ENCODE assay signal across 8 cellular contexts in genomic region chr19:17332677-17333581, GRCh38. TPM values are rescaled to one million over a fixed set of nuclear protein-coding genes. Genes with fewer than 3 reads are reported as not detected.
A peak's percentile ranks its signal among the peaks of the same experiment; 100 is the strongest.
DNase-seq lines count a peak whose midpoint lies in the region; ATAC-seq and TF ChIP-seq lines count a peak whose summit lies in the region.

No MANE protein-coding gene starts in this region.

- H3K27me3 Mint-ChIP-seq in activated CD4-positive, alpha-beta T cell treated with anti-CD3 and anti-CD28 coated beads, Interleukin-2, amount 10 ng/mL, durations not matched to agents 7 days and 5 days: peaks cover 13% of the 10 kb centered on the region

- H3K4me3 ChIP-seq in MM.1S (ENCODE audit: low read length): no peak overlapping the region
- peak overlapping the region; percentile 15; the same call in 1 of the 2 replicates for H3K4me3 ChIP-seq in iPS-18c (ENCODE audit: insufficient read depth, low read depth, low read length)
- H3K4me3 ChIP-seq in left lung: peak overlapping the region in 1 of 2 donors; percentile 74

- H3K36me3 ChIP-seq in MM.1S (replicated peaks; ENCODE audit: insufficient read depth, low read length) (no peaks in the 10 kb centered on the region), left lung (peaks cover 0 to 9% of the 10 kb centered on the region in 2 donors)

- H3K4me1 ChIP-seq in MM.1S (ENCODE audit: low read length) (0 out of 2 replicates have a peak, but pooled peaks cover 5% of the 10 kb centered on the region), left lung (peaks cover 8 to 57% of the 10 kb centered on the region in 2 donors)

- no peak overlapping the region for H3K9ac ChIP-seq in MM.1S (ENCODE audit: low read length)

- H3K9me3 ChIP-seq in MM.1S (replicated peaks; ENCODE audit: insufficient read depth, low read length) (no peaks in the 10 kb centered on the region), iPS-18c (ENCODE audit: control insufficient read depth, insufficient read depth, low read length) (peaks cover 5% of the 10 kb centered on the region), left lung (peaks cover 0 to 2% of the 10 kb centered on the region in 2 donors)

- H3K27ac Mint-ChIP-seq in activated CD4-positive, alpha-beta T cell treated with anti-CD3 and anti-CD28 coated beads, Interleukin-2, amount 10 ng/mL, durations not matched to agents 7 days and 5 days: no peak overlapping the region

- no peak overlapping the region for H3K4me2 ChIP-seq in MM.1S (ENCODE audit: low read depth, low read length)

- DNase-seq in SIG-M5 treated with dmso at 0.1 percent for 504 hours (lab: John Stamatoyannopoulos, UW; ENCODE audit: unreplicated experiment) (peak; percentile 49), SIG-M5 (lab: John Stamatoyannopoulos, UW) (no peak), MM.1S (peak; percentile 37), T-helper 9 cell (no peak), left lung (no peak)
- peak; percentile 55 for DNase-seq in activated CD4-positive, alpha-beta T cell treated with anti-CD3 and anti-CD28 coated beads, Interleukin-2, amount 10 ng/mL, durations not matched to agents 7 days and 5 days

- POLR2A ChIA-PET in activated CD4-positive, alpha-beta T cell treated with anti-CD3 and anti-CD28 coated beads, Interleukin-2, amount 10 ng/mL, durations not matched to agents 7 days and 5 days (lab: Charles Lee): no interaction called here

- H3K27ac ChIP-seq in MM.1S (ENCODE audit: low read length): no peak overlapping the region
- no peak overlapping the region for H3K27ac ChIP-seq in left lung

- no peaks in the 10 kb centered on the region for H4K20me1 ChIP-seq in MM.1S (ENCODE audit: insufficient read depth, low read length)

- H3K27me3 ChIP-seq in MM.1S (replicated peaks; ENCODE audit: insufficient read depth, low read length) (peaks cover 31% of the 10 kb centered on the region), left lung (peaks cover 0 to 34% of the 10 kb centered on the region in 2 donors)

- intact Hi-C loops in left lung (cut with DNase I): no loop called here

- H3K36me3 Mint-ChIP-seq in activated CD4-positive, alpha-beta T cell treated with anti-CD3 and anti-CD28 coated beads, Interleukin-2, amount 10 ng/mL, durations not matched to agents 7 days and 5 days (ENCODE audit: low read depth): peaks cover 16% of the 10 kb centered on the region

- CTCF ChIA-PET in activated CD4-positive, alpha-beta T cell treated with anti-CD3 and anti-CD28 coated beads, Interleukin-2, amount 10 ng/mL, durations not matched to agents 7 days and 5 days (lab: Charles Lee): interaction anchor here (0.5 to 2.2 kb wide), 14 partner anchors 9 to 73 kb away, joined by 3 to 7 read pairs (median 4); partner anchors contain the start of genes DDA1 and MRPL34

- H3K4me1 Mint-ChIP-seq in activated CD4-positive, alpha-beta T cell treated with anti-CD3 and anti-CD28 coated beads, Interleukin-2, amount 10 ng/mL, durations not matched to agents 7 days and 5 days: peaks cover 43% of the 10 kb centered on the region

- TF ChIP-seq CTCF in MM.1S (IDR thresholded peaks at IDR 0.05; ENCODE audit: low read length) (no peak), left lung (IDR thresholded peaks at IDR 0.05) (no peak)

- ATAC-seq in left lung (no peak), HG02884 (IDR thresholded peaks at IDR 0.05; ENCODE audit: unreplicated experiment) (no peak)

- no peak overlapping the region for H2AFZ ChIP-seq in MM.1S (ENCODE audit: low read length)

- no peaks in the 10 kb centered on the region for H3K9me3 Mint-ChIP-seq in activated CD4-positive, alpha-beta T cell treated with anti-CD3 and anti-CD28 coated beads, Interleukin-2, amount 10 ng/mL, durations not matched to agents 7 days and 5 days

- H3F3A ChIP-seq in MM.1S (ENCODE audit: insufficient read depth, low read length): peaks cover 18% of the 10 kb centered on the region

- peaks cover 1% of the 10 kb centered on the region for H3K79me2 ChIP-seq in MM.1S (ENCODE audit: low read length)

- H3K9me2 ChIP-seq in MM.1S (replicated peaks; ENCODE audit: insufficient read depth, low read length): no peaks in the 10 kb centered on the region

- H3K4me3 Mint-ChIP-seq in activated CD4-positive, alpha-beta T cell treated with anti-CD3 and anti-CD28 coated beads, Interleukin-2, amount 10 ng/mL, durations not matched to agents 7 days and 5 days: peak overlapping the region; percentile 54

RNA-seq across cellular contexts. Expression of gene ANO8, which starts 1.7 kb away (rescaled TPM):
- total RNA-seq in activated CD4-positive, alpha-beta T cell treated with anti-CD3 and anti-CD28 coated beads, Interleukin-2, amount 10 ng/mL, durations not matched to agents 7 days and 5 days: 10 to 100 TPM; 16.4 to 17.5 TPM
- 10 to 100 TPM; 18.0 to 21.0 TPM for total RNA-seq in left lung

RNA-seq across cellular contexts. Expression of gene GTPBP3, which starts 4.4 kb away (rescaled TPM):
- 10 to 100 TPM; 30.9 to 41.3 TPM for total RNA-seq in activated CD4-positive, alpha-beta T cell treated with anti-CD3 and anti-CD28 coated beads, Interleukin-2, amount 10 ng/mL, durations not matched to agents 7 days and 5 days
- total RNA-seq in left lung: 10 to 100 TPM; 16.9 to 23.5 TPM

RNA-seq across cellular contexts. Expression of gene DDA1, which starts 23.6 kb away (rescaled TPM):
- total RNA-seq in activated CD4-positive, alpha-beta T cell treated with anti-CD3 and anti-CD28 coated beads, Interleukin-2, amount 10 ng/mL, durations not matched to agents 7 days and 5 days: 10 to 100 TPM; 39.5 to 45.3 TPM
- total RNA-seq in left lung: 10 to 100 TPM; 30.5 to 44.1 TPM

RNA-seq across cellular contexts. Expression of gene MRPL34, which starts 27.3 kb away (rescaled TPM):
- 10 to 100 TPM; 79.5 to 80.8 TPM for total RNA-seq in activated CD4-positive, alpha-beta T cell treated with anti-CD3 and anti-CD28 coated beads, Interleukin-2, amount 10 ng/mL, durations not matched to agents 7 days and 5 days
- 10 to 100 TPM; 72.9 to 91.9 TPM for total RNA-seq in left lung

RNA-seq across cellular contexts. Expression of gene ABHD8, which starts 29.7 kb away (rescaled TPM):
- total RNA-seq in activated CD4-positive, alpha-beta T cell treated with anti-CD3 and anti-CD28 coated beads, Interleukin-2, amount 10 ng/mL, durations not matched to agents 7 days and 5 days: 10 to 100 TPM in 1 of 2 experiments, 1 to 10 TPM in 1; 9.3 to 10.1 TPM
- 10 to 100 TPM; 16.9 to 17.1 TPM for total RNA-seq in left lung

Comparison
In these comparisons a context has a peak if more than half of its experiments do, and no peak if none do; other contexts are left out.
1. DNase-seq: peak in SIG-M5 treated with dmso at 0.1 percent for 504 hours (single experiment), MM.1S (single experiment) and activated CD4-positive, alpha-beta T cell treated with anti-CD3 and anti-CD28 coated beads, Interleukin-2, amount 10 ng/mL, durations not matched to agents 7 days and 5 days (single experiment); none in SIG-M5 (single experiment), T-helper 9 cell (single experiment) and left lung (0 of 2).